Comparison of ENCODE assay signal across 18 cellular contexts in genomic region chr1:231557411-231557810, GRCh38.
"Had no signal": no experiment of that assay in that cellular context is flagged by ENCODE, and none has a peak within 500 bp of the region (broad histone marks: within the 10 kb centered on the region; RNA-seq: fewer than 3 reads in every experiment).

No MANE protein-coding gene starts in this region.

- H3K36me3 Mint-ChIP-seq: natural killer cell had no signal

- H3K9me3 ChIP-seq: adrenal gland, body of pancreas, upper lobe of left lung had no signal

- H3K4me1 Mint-ChIP-seq: endodermal cell had no signal

- H3K27me3 Mint-ChIP-seq: central memory CD8-positive, alpha-beta T cell; progenitor cell of endocrine pancreas; T-cell had no signal

- H3K4me3 Mint-ChIP-seq: central memory CD8-positive, alpha-beta T cell; endodermal cell; natural killer cell; T-cell had no signal

- H3K36me3 ChIP-seq: adrenal gland had no signal

- ATAC-seq: body of pancreas, left colon, natural killer cell, T-cell had no signal

- H3K27ac Mint-ChIP-seq: endodermal cell, progenitor cell of endocrine pancreas, T-cell had no signal

- DNase-seq: activated CD4-positive, alpha-beta T cell treated with anti-CD3 and anti-CD28 coated beads for 48 hours; activated naive CD4-positive, alpha-beta T cell treated with anti-CD3 and anti-CD28 coated beads, Interleukin-2, amount 50 U/mL, for 16 hours; adrenal gland; body of pancreas; dermis blood vessel endothelial cell; endodermal cell; erythroblast; head of caudate nucleus; left colon; natural killer cell; occipital lobe; right cardiac atrium; stimulated activated CD4-positive, alpha-beta T cell treated with anti-CD3 and anti-CD28 coated beads, Interleukin-2, amount 100 ng/mL, for 24 hours; stimulated activated naive CD4-positive, alpha-beta T cell treated with Interleukin-2 at 50 U/mL for 16 hours; T-cell; upper lobe of left lung had no signal

- H3K9me3 Mint-ChIP-seq: central memory CD8-positive, alpha-beta T cell; endodermal cell; natural killer cell; T-cell had no signal

- H3K4me3 ChIP-seq: adrenal gland, body of pancreas, upper lobe of left lung had no signal

- H3K4me1 ChIP-seq: body of pancreas had no signal

- H3K27ac ChIP-seq: adrenal gland, body of pancreas, upper lobe of left lung had no signal

- H3K27me3 ChIP-seq: adrenal gland, body of pancreas, upper lobe of left lung had no signal
